ENCODE assay signal across 16 cellular contexts in the genomic region with DNA sequence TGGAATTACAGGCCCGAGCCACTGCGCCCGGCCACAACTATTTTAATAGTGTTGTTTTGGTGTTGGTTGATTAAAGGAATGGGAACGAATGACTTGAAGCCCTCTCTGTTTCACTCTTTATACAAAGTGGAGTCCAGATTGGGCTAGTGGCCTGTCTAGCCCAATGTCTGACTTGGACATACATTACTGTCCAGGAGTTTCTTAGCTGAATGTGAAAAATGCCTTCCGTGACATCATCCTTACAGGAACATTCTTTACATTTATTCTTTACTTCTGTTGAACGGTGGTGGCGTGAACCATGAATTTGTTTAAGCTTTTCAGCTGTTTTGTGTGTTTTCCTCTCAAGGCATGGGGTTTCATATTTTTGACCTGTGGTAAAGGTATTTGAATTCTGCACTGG. TPM values are rescaled to one million over a fixed set of nuclear protein-coding genes. Genes with fewer than 3 reads are reported as not detected.
DNase-seq lines count a peak whose midpoint lies in the region; ATAC-seq, FAIRE-seq and TF ChIP-seq lines count a peak whose summit lies in the region.
"Had no signal": no experiment of that assay in that cellular context is flagged by ENCODE, and none has a peak within 500 bp of the region (broad histone marks: within the 10 kb centered on the region; RNA-seq: fewer than 3 reads in every experiment).

No MANE protein-coding gene starts in this region.

- H3K4me1 Mint-ChIP-seq in CD4-positive, CD25-positive, alpha-beta regulatory T cell: peaks cover 36 to 83% (median 62%) of the 10 kb centered on the region in 4 donors
- H3K4me1 Mint-ChIP-seq in HFFc6 (ENCODE audit: low read depth): peaks cover 68% of the 10 kb centered on the region
- peaks cover 69% of the 10 kb centered on the region for H3K4me1 Mint-ChIP-seq in central memory CD8-positive, alpha-beta T cell
- H3K4me1 Mint-ChIP-seq in neural crest cell: peaks cover 56% of the 10 kb centered on the region

- TF ChIP-seq CTCF in HFFc6 (IDR thresholded peaks at IDR 0.05) (no peak), neural crest cell (conservative IDR thresholded peaks at IDR 0.05) (no peak), spleen (IDR thresholded peaks at IDR 0.05 in 8 of 11, conservative IDR thresholded peaks at IDR 0.05 in 3 of 11) (no peak), HepG2 (CRISPR knock-in tag; IDR thresholded peaks at IDR 0.05) (no peak)

- peaks cover 6% of the 10 kb centered on the region for H3K36me3 Mint-ChIP-seq in CD4-positive, CD25-positive, alpha-beta regulatory T cell
- peaks cover 38% of the 10 kb centered on the region for H3K36me3 Mint-ChIP-seq in HFFc6 (ENCODE audit: low read depth)
- peaks cover 30% of the 10 kb centered on the region for H3K36me3 Mint-ChIP-seq in central memory CD8-positive, alpha-beta T cell (ENCODE audit: insufficient read depth)
- peaks cover 3% of the 10 kb centered on the region for H3K36me3 Mint-ChIP-seq in neural crest cell (ENCODE audit: low read depth)

- peak overlapping the region; percentile 5 to 83 (median 33) for H3K4me3 Mint-ChIP-seq in CD4-positive, CD25-positive, alpha-beta regulatory T cell
- no peak overlapping the region for H3K4me3 Mint-ChIP-seq in HFFc6
- peak overlapping the region; percentile 49 for H3K4me3 Mint-ChIP-seq in central memory CD8-positive, alpha-beta T cell
- H3K4me3 Mint-ChIP-seq in neural crest cell: peak overlapping the region; percentile 1

- peaks cover 98% of the 10 kb centered on the region for H3K79me2 ChIP-seq in HepG2 (ENCODE audit: insufficient read depth, low read length)

- no peak overlapping the region for H3K9ac ChIP-seq in HepG2 (ENCODE audit: insufficient read depth, low read depth, low read length)

- in situ Hi-C loops in HepG2 (cut with HindIII; ENCODE audit: extremely low pct_ligation_motif_present, low pct_unique_long_range_greater_than_20kb): no loop called here

- peaks cover 7% of the 10 kb centered on the region for H3K27me3 Mint-ChIP-seq in CD4-positive, CD25-positive, alpha-beta regulatory T cell
- H3K27me3 Mint-ChIP-seq in HFFc6 (ENCODE audit: insufficient read depth) (peaks cover 8% of the 10 kb centered on the region), neural crest cell (ENCODE audit: low read depth) (no peaks in the 10 kb centered on the region)
- H3K27me3 Mint-ChIP-seq in central memory CD8-positive, alpha-beta T cell: no peaks in the 10 kb centered on the region

- H2AFZ ChIP-seq in HepG2 (ENCODE audit: low read length): no peak overlapping the region

- no peaks in the 10 kb centered on the region for H3K27me3 ChIP-seq in CD4-positive, CD25-positive, alpha-beta regulatory T cell (ENCODE audit: control insufficient read depth, insufficient read depth, low read length)
- H3K27me3 ChIP-seq in spleen (replicated peaks in 1 of 7) (no peaks in the 10 kb centered on the region), HepG2 (ENCODE audit: control insufficient read depth in 1 of 2, insufficient read depth in 2 of 2, low read length in 2 of 2) (no peaks in the 10 kb centered on the region; a peak in 1 of 5 replicates)

- H3K4me1 ChIP-seq in CD4-positive, CD25-positive, alpha-beta regulatory T cell (ENCODE audit: control insufficient read depth, insufficient read depth, low read length, poor library complexity, severe bottlenecking): peaks cover 65% of the 10 kb centered on the region
- H3K4me1 ChIP-seq in spleen: peaks cover 67 to 100% (median 94%) of the 10 kb centered on the region in 6 donors
- peaks cover 72% of the 10 kb centered on the region for H3K4me1 ChIP-seq in HepG2 (ENCODE audit: insufficient read depth, low read length)

- no TSS peak for BruUV-seq in HepG2 (replicated peaks; lab: Mats Ljungman, UMichigan)

- TF ChIP-seq EP300 in HepG2 (IDR thresholded peaks at IDR 0.05; ENCODE audit: low read depth in 2 of 2, low read length in 2 of 2): no peak
- TF ChIP-seq EP300 in HepG2 (CRISPR knock-in tag; IDR thresholded peaks at IDR 0.05; ENCODE audit: borderline replicate concordance): no peak

- POLR2A ChIA-PET in HepG2 (lab: Yijun Ruan, JAX): no interaction called here

- FAIRE-seq in HepG2 (lab: Jason Lieb, UNC): no peak
- FAIRE-seq: TTC549 had no signal

- ATAC-seq in CD4-positive, CD25-positive, alpha-beta regulatory T cell (ENCODE audit: low read depth in 2 of 2): no peak
- no peak for ATAC-seq in central memory CD8-positive, alpha-beta T cell (replicated peaks; ENCODE audit: extremely low read depth, poor library complexity, severe bottlenecking)
- no peak for ATAC-seq in GM21737 (IDR thresholded peaks at IDR 0.05; ENCODE audit: unreplicated experiment)
- ATAC-seq in left ventricle myocardium superior: no peak
- ATAC-seq in HepG2: no peak

- H3K9me3 ChIP-seq in CD4-positive, CD25-positive, alpha-beta regulatory T cell (ENCODE audit: control insufficient read depth in 2 of 2, low read length in 2 of 2): no peaks in the 10 kb centered on the region
- H3K9me3 ChIP-seq in spleen: no peaks in the 10 kb centered on the region
- H3K9me3 ChIP-seq in HepG2 (ENCODE audit: low read length): no peaks in the 10 kb centered on the region

- 67 to 88% (median 84%) methylated on average over 7 of the region's 7 CpGs for WGBS in spleen, 5 donors
- WGBS in HepG2 (ENCODE audit: low lambda C conversion rate): 92% methylated on average over 7 of the region's 7 CpGs

- no peaks in the 10 kb centered on the region for H3K9me3 Mint-ChIP-seq in CD4-positive, CD25-positive, alpha-beta regulatory T cell
- H3K9me3 Mint-ChIP-seq in HFFc6 (peaks cover 5% of the 10 kb centered on the region; the same call in 1 of the 2 replicates), neural crest cell (no peaks in the 10 kb centered on the region)
- no peaks in the 10 kb centered on the region for H3K9me3 Mint-ChIP-seq in central memory CD8-positive, alpha-beta T cell

- peak overlapping the region in 1 of 3 donors; percentile 1 for H3K27ac Mint-ChIP-seq in CD4-positive, CD25-positive, alpha-beta regulatory T cell
- H3K27ac Mint-ChIP-seq in HFFc6: peak overlapping the region; percentile 35
- H3K27ac Mint-ChIP-seq in central memory CD8-positive, alpha-beta T cell (ENCODE audit: low read depth): peak overlapping the region; percentile 64
- no peak overlapping the region for H3K27ac Mint-ChIP-seq in neural crest cell (ENCODE audit: unreplicated experiment)

- intact Hi-C loops in left ventricle myocardium superior (cut with micrococcal nuclease): no loop called here
- intact Hi-C loops in spleen (cut with DNase I; ENCODE audit: low total_unique reads): no loop called here
- intact Hi-C loops in HepG2 (cut with micrococcal nuclease; ENCODE audit: unreplicated experiment): no loop called here

- peaks cover 92% of the 10 kb centered on the region for H4K20me1 ChIP-seq in HepG2 (ENCODE audit: insufficient read depth, low read length)

- peaks cover 7% of the 10 kb centered on the region for H3K36me3 ChIP-seq in CD4-positive, CD25-positive, alpha-beta regulatory T cell (ENCODE audit: control insufficient read depth, insufficient read depth, low read length)
- peaks cover 0 to 33% (median 0%) of the 10 kb centered on the region in 6 donors for H3K36me3 ChIP-seq in spleen
- peaks cover 4 to 27% of the 10 kb centered on the region in 2 experiments; a peak in 3 of 5 replicates for H3K36me3 ChIP-seq in HepG2 (replicated peaks in 1 of 2; ENCODE audit: control insufficient read depth in 1 of 2, insufficient read depth in 2 of 2, low read length in 2 of 2)

- H3K4me2 ChIP-seq in HepG2 (ENCODE audit: low read depth, low read length): no peak overlapping the region

- no peak for TF ChIP-seq RAD21 in HepG2 (CRISPR knock-in tag; IDR thresholded peaks at IDR 0.05)

- no peak for DNase-seq in CD4-positive, CD25-positive, alpha-beta regulatory T cell
- DNase-seq in HFFc6 (no peak), neural crest cell (ENCODE audit: low read depth, low spot score) (no peak), left ventricle myocardium superior (no peak), spleen (no peak), HepG2 (ENCODE audit: low spot score) (no peak)
- no peak for DNase-seq in central memory CD8-positive, alpha-beta T cell (ENCODE audit: low spot score in 2 of 2)
- DNase-seq: COR-L47, kidney glomerular epithelial cell, MM.1S, NCI-H2081, NCI-H82, Right ventricle myocardium superior, substantia nigra had no signal

- H3K27ac ChIP-seq in CD4-positive, CD25-positive, alpha-beta regulatory T cell (ENCODE audit: insufficient read depth, low read length, poor library complexity, severe bottlenecking): no peak overlapping the region
- peak overlapping the region in 3 of 8 donors; percentile 4 to 14 (median 10) for H3K27ac ChIP-seq in spleen
- no peak overlapping the region for H3K27ac ChIP-seq in HepG2 (ENCODE audit: extremely low read length, insufficient read depth, low read length)

- no peak for TF ChIP-seq POLR2A in spleen (IDR thresholded peaks at IDR 0.05)
- no peak for TF ChIP-seq POLR2A in HepG2 (IDR thresholded peaks at IDR 0.05; ENCODE audit: insufficient read depth in 1 of 2, low read depth in 2 of 2, low read length in 2 of 2)

- CTCF ChIA-PET in HepG2 (lab: Yijun Ruan, JAX; ENCODE audit: low intra/inter-chr PET ratio, low total read pairs): no interaction called here

- no peak overlapping the region for H3K4me3 ChIP-seq in CD4-positive, CD25-positive, alpha-beta regulatory T cell (ENCODE audit: low read depth, low read length)
- no peak overlapping the region for H3K4me3 ChIP-seq in spleen
- H3K4me3 ChIP-seq in HepG2 (replicated peaks in 1 of 3; ENCODE audit: insufficient read depth in 1 of 3, low read depth in 2 of 3, low read length in 3 of 3): no peak overlapping the region

RNA-seq across cellular contexts. Expression of gene RAC1, which starts 5.6 kb away (rescaled TPM):
- total RNA-seq in CD4-positive, CD25-positive, alpha-beta regulatory T cell: 72.8 TPM
- polyA plus RNA-seq in CD4-positive, CD25-positive, alpha-beta regulatory T cell: 100 to 1,000 TPM; 244 to 419 (median 310) TPM
- 100 to 1,000 TPM; 311 to 400 (median 359) TPM for total RNA-seq in HFFc6 (2021; fragmentation: NEBNext Ultra II Directional; extraction: Animal tissue kit (Norgen Biotek cat#: 25700))
- total RNA-seq in neural crest cell: 200 and 224 TPM in 2 replicates
- 140 TPM for total RNA-seq in left ventricle myocardium superior
- 100 to 1,000 TPM; 135 to 200 (median 174) TPM for total RNA-seq in spleen
- 100 to 1,000 TPM; 137 to 185 (median 162) TPM for polyA plus RNA-seq in spleen
- 80.7 and 92.3 TPM in 2 replicates for total RNA-seq in HepG2 (2016; rRNA removed; fragmentation: Illumina TruSeq; extraction: Trizol)
- total RNA-seq in HepG2 (2016; cell fraction: cytosol; rRNA removed; fragmentation: Illumina TruSeq; extraction: Trizol; ENCODE audit: low read depth): 33.7 and 42.8 TPM in 2 replicates
- 79.1 and 81.6 TPM in 2 replicates for total RNA-seq in HepG2 (2016; cell fraction: insoluble cytoplasmic fraction; rRNA removed; fragmentation: Illumina TruSeq; extraction: Trizol)
- total RNA-seq in HepG2 (2016; cell fraction: membrane; rRNA removed; fragmentation: Illumina TruSeq; extraction: Trizol): 68.4 and 78.8 TPM in 2 replicates
- total RNA-seq in HepG2 (2016; cell fraction: nucleus; rRNA removed; fragmentation: Illumina TruSeq; extraction: Trizol): 43.3 and 45.3 TPM in 2 replicates
- polyA plus RNA-seq in HepG2 (2011; rRNA removed): 183 and 228 TPM in 2 replicates
- 157 and 234 TPM in 2 replicates for polyA plus RNA-seq in HepG2 (2011; cell fraction: cytosol; rRNA removed)
- 75.7 and 78.6 TPM in 2 replicates for polyA plus RNA-seq in HepG2 (2011; cell fraction: nucleus; rRNA removed)
- 160 and 216 TPM in 2 replicates for polyA plus RNA-seq in HepG2 (2012)
- polyA plus RNA-seq in HepG2 (2016; cell fraction: cytosol; fragmentation: Illumina TruSeq; extraction: Trizol; ENCODE audit: low read depth): 133 and 156 TPM in 2 replicates
- 227 and 254 TPM in 2 replicates for polyA plus RNA-seq in HepG2 (2016; cell fraction: insoluble cytoplasmic fraction; fragmentation: Illumina TruSeq; extraction: Trizol; ENCODE audit: low read depth)
- polyA plus RNA-seq in HepG2 (2016; cell fraction: membrane; fragmentation: Illumina TruSeq; extraction: Trizol; ENCODE audit: low read depth): 179 and 194 TPM in 2 replicates
- polyA plus RNA-seq in HepG2 (2016; cell fraction: nucleus; fragmentation: Illumina TruSeq; extraction: Trizol; ENCODE audit: insufficient read depth, low read depth): 148 and 169 TPM in 2 replicates
- polyA minus RNA-seq in HepG2 (2011; rRNA and poly(A)+ RNA removed; ENCODE audit: low replicate concordance): 104 and 174 TPM in 2 replicates
- polyA minus RNA-seq in HepG2 (2011; cell fraction: cytosol; rRNA and poly(A)+ RNA removed): 92.9 and 96.5 TPM in 2 replicates
- 45.4 and 62.7 TPM in 2 replicates for polyA minus RNA-seq in HepG2 (2011; cell fraction: nucleus; rRNA and poly(A)+ RNA removed)

RNA-seq across cellular contexts. Expression of gene FAM220A, which starts 31.1 kb away (rescaled TPM):
- 6.8 TPM for total RNA-seq in CD4-positive, CD25-positive, alpha-beta regulatory T cell
- 1 to 10 TPM; 5.6 to 7.4 (median 5.9) TPM for polyA plus RNA-seq in CD4-positive, CD25-positive, alpha-beta regulatory T cell
- total RNA-seq in HFFc6 (2021; fragmentation: NEBNext Ultra II Directional; extraction: Animal tissue kit (Norgen Biotek cat#: 25700)): 10 to 100 TPM; 13.6 to 24.8 (median 15.5) TPM
- total RNA-seq in neural crest cell: 19.4 and 25.0 TPM in 2 replicates
- total RNA-seq in left ventricle myocardium superior: 35.5 TPM
- 10 to 100 TPM; 10.5 to 14.6 (median 12.2) TPM for total RNA-seq in spleen
- polyA plus RNA-seq in spleen: 10 to 100 TPM in 2 of 3 donors, 1 to 10 TPM in 1; 6.3 to 10.3 (median 10.2) TPM
- total RNA-seq in HepG2 (2016; rRNA removed; fragmentation: Illumina TruSeq; extraction: Trizol): 12.0 and 14.7 TPM in 2 replicates
- 8.8 TPM in 2 replicates for total RNA-seq in HepG2 (2016; cell fraction: cytosol; rRNA removed; fragmentation: Illumina TruSeq; extraction: Trizol; ENCODE audit: low read depth)
- total RNA-seq in HepG2 (2016; cell fraction: insoluble cytoplasmic fraction; rRNA removed; fragmentation: Illumina TruSeq; extraction: Trizol): 12.4 and 12.8 TPM in 2 replicates
- 24.5 and 25.6 TPM in 2 replicates for total RNA-seq in HepG2 (2016; cell fraction: membrane; rRNA removed; fragmentation: Illumina TruSeq; extraction: Trizol)
- total RNA-seq in HepG2 (2016; cell fraction: nucleus; rRNA removed; fragmentation: Illumina TruSeq; extraction: Trizol): 6.4 and 7.1 TPM in 2 replicates
- polyA plus RNA-seq in HepG2 (2011; rRNA removed): 10.2 and 10.5 TPM in 2 replicates
- 8.5 and 10.8 TPM in 2 replicates for polyA plus RNA-seq in HepG2 (2011; cell fraction: cytosol; rRNA removed)
- polyA plus RNA-seq in HepG2 (2011; cell fraction: nucleus; rRNA removed): 3.0 and 4.0 TPM in 2 replicates
- 8.1 and 8.3 TPM in 2 replicates for polyA plus RNA-seq in HepG2 (2012)
- 10.3 and 11.6 TPM in 2 replicates for polyA plus RNA-seq in HepG2 (2016; cell fraction: cytosol; fragmentation: Illumina TruSeq; extraction: Trizol; ENCODE audit: low read depth)
- polyA plus RNA-seq in HepG2 (2016; cell fraction: insoluble cytoplasmic fraction; fragmentation: Illumina TruSeq; extraction: Trizol; ENCODE audit: low read depth): 16.3 and 16.9 TPM in 2 replicates
- polyA plus RNA-seq in HepG2 (2016; cell fraction: membrane; fragmentation: Illumina TruSeq; extraction: Trizol; ENCODE audit: low read depth): 20.2 and 22.5 TPM in 2 replicates
- polyA plus RNA-seq in HepG2 (2016; cell fraction: nucleus; fragmentation: Illumina TruSeq; extraction: Trizol; ENCODE audit: insufficient read depth, low read depth): 8.1 and 8.6 TPM in 2 replicates
- polyA minus RNA-seq in HepG2 (2011; rRNA and poly(A)+ RNA removed; ENCODE audit: low replicate concordance): 12.7 and 12.9 TPM in 2 replicates
- polyA minus RNA-seq in HepG2 (2011; cell fraction: cytosol; rRNA and poly(A)+ RNA removed): 11.9 and 15.0 TPM in 2 replicates
- 4.0 and 4.7 TPM in 2 replicates for polyA minus RNA-seq in HepG2 (2011; cell fraction: nucleus; rRNA and poly(A)+ RNA removed)
